In the genomic region with DNA sequence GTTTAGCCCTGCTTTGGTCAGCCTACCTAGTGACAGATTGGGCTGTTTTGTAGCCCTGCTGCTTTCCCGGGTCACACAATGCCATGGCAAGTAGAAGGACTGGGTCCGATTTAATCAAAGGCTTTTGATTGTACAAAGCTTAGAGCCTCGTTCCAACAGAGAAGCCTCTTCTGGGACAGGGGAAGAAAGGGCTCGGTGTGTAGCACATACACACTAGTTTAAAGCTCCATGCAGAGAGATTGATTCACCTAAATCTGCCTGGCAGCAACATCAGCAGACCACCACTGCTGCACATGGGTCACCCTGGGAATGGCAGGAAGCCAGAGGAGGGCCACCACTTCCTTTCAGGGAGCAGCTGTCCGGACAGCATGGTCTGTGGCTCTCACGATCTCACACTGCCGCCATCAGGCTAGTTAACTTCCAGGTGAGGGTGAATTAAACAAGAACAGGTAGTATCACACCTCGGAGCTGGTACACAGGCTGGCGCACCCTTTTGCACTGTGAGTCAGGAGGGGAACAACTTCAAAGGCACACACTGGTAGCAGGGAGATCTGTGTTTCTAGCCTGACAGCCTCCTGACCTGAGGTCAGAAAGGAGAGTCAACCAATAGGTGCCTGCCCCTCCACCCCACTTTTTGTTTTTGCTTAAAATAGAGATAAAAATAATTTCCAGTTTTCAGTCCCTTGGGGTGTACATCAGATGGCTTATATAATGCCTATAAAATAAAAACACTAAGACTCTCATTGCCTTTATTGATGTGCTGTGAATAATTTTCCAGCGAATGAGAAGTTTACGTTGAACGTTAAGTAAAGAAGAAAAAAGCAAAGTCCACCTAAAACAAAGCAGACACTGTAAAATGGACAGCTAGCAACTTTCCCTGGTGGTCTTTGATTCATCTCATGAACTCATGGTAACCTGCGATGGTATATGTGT, we compare ENCODE assay signal across 18 cellular contexts.
DNase-seq lines count a peak whose midpoint lies in the region; ATAC-seq lines count a peak whose summit lies in the region.
"Had no signal": no experiment of that assay in that cellular context is flagged by ENCODE, and none has a peak within 500 bp of the region (broad histone marks: within the 10 kb centered on the region; RNA-seq: fewer than 3 reads in every experiment).

No MANE protein-coding gene starts in this region.

- ATAC-seq in HG02870 (IDR thresholded peaks at IDR 0.05; ENCODE audit: unreplicated experiment) = no peak
- ATAC-seq in natural killer cell treated with Interleukin-12 subunit alpha and Interleukin-12 subunit beta and Interleukin-15 and Interleukin-18, amount 100 ng/mL, for 72 hours = no peak

- H3K4me3 Mint-ChIP-seq in natural killer cell treated with Interleukin-12 subunit alpha and Interleukin-12 subunit beta and Interleukin-15 and Interleukin-18, amount 100 ng/mL, for 72 hours = no peak overlapping the region
- H3K4me3 Mint-ChIP-seq: CD14-positive monocyte had no signal

- H3K4me1 Mint-ChIP-seq in natural killer cell treated with Interleukin-12 subunit alpha and Interleukin-12 subunit beta and Interleukin-15 and Interleukin-18, amount 100 ng/mL, for 72 hours (ENCODE audit: low read depth in 2 of 2) = no peaks in the 10 kb centered on the region

- DNase-seq in NCI-H748 (lab: John Stamatoyannopoulos, UW; ENCODE audit: unreplicated experiment) = peak; percentile 32
- no peak for DNase-seq in NCI-H748 treated with DMSO at 0.1 percent for 48 hours (lab: John Stamatoyannopoulos, UW)
- DNase-seq in HuH-7 (ENCODE audit: low spot score) = peak; percentile 54
- peak; percentile 14 for DNase-seq in UCSD-AML1 (lab: John Stamatoyannopoulos, UW; ENCODE audit: unreplicated experiment)
- DNase-seq in myocyte (ENCODE audit: low read depth) = peak; percentile 20
- DNase-seq in kidney glomerular epithelial cell (lab: John Stamatoyannopoulos, UW) = no peak
- no peak for DNase-seq in natural killer cell treated with Interleukin-12 subunit alpha and Interleukin-12 subunit beta and Interleukin-15 and Interleukin-18, amount 100 ng/mL, for 72 hours (ENCODE audit: low spot score)
- DNase-seq: activated CD4-positive, alpha-beta T cell treated with anti-CD3 and anti-CD28 coated beads for 48 hours; activated effector memory CD4-positive, alpha-beta T cell treated with Interleukin-2 at 50 U/mL for 16 hours; adrenal gland; foreskin melanocyte; Kasumi-1; NCI-H1092 treated with DMSO at 0.1 percent for 48 hours; NCI-H2107; NCI-H526; stimulated activated CD8-positive, alpha-beta memory T cell treated with anti-CD3 and anti-CD28 coated beads, Interleukin-4, amount 100 ng/mL, for 48 hours had no signal

- no peaks in the 10 kb centered on the region for H3K9me3 Mint-ChIP-seq in natural killer cell treated with Interleukin-12 subunit alpha and Interleukin-12 subunit beta and Interleukin-15 and Interleukin-18, amount 100 ng/mL, for 72 hours

- H3K27ac Mint-ChIP-seq in natural killer cell treated with Interleukin-12 subunit alpha and Interleukin-12 subunit beta and Interleukin-15 and Interleukin-18, amount 100 ng/mL, for 72 hours = no peak overlapping the region

- peaks cover 6 to 19% of the 10 kb centered on the region in 2 donors for H3K27me3 Mint-ChIP-seq in natural killer cell treated with Interleukin-12 subunit alpha and Interleukin-12 subunit beta and Interleukin-15 and Interleukin-18, amount 100 ng/mL, for 72 hours

- no peaks in the 10 kb centered on the region for H3K36me3 Mint-ChIP-seq in natural killer cell treated with Interleukin-12 subunit alpha and Interleukin-12 subunit beta and Interleukin-15 and Interleukin-18, amount 100 ng/mL, for 72 hours
- H3K36me3 Mint-ChIP-seq: CD14-positive monocyte had no signal

Comparison
In these comparisons a context has a peak if more than half of its experiments do, and no peak if none do; other contexts are left out.
1. DNase-seq: peak in NCI-H748 (single experiment), HuH-7 (single experiment), UCSD-AML1 (single experiment) and myocyte (single experiment); none in NCI-H748 treated with DMSO at 0.1 percent for 48 hours (single experiment), kidney glomerular epithelial cell (single experiment) and natural killer cell treated with Interleukin-12 subunit alpha and Interleukin-12 subunit beta and Interleukin-15 and Interleukin-18, amount 100 ng/mL, for 72 hours (single experiment).